ENCODE assay signal across 7 cellular contexts in genomic region chr22:37741312-37741795, GRCh38. TPM values are rescaled to one million over a fixed set of nuclear protein-coding genes. Genes with fewer than 3 reads are reported as not detected.
A peak's percentile ranks its signal among the peaks of the same experiment; 100 is the strongest.
DNase-seq lines count a peak whose midpoint lies in the region; ATAC-seq and TF ChIP-seq lines count a peak whose summit lies in the region.

No MANE protein-coding gene starts in this region.

- peak overlapping the region; percentile 60 for H3K27ac ChIP-seq in KMS-11
- H3K27ac ChIP-seq in SK-N-MC, result peak overlapping the region; percentile 71
- H3K27ac ChIP-seq in heart right ventricle, result peak overlapping the region in 8 of 10 donors; percentile 21 to 85 (median 58)
- peak overlapping the region in 4 of 5 donors; percentile 78 to 95 (median 92) for H3K27ac ChIP-seq in stomach

- H3K36me3 ChIP-seq in KMS-11 (ENCODE audit: insufficient read depth) (no peaks in the 10 kb centered on the region), SK-N-MC (ENCODE audit: insufficient read depth, low read length) (no peaks in the 10 kb centered on the region), heart right ventricle (no peaks in the 10 kb centered on the region), stomach (no peaks in the 10 kb centered on the region)

- TF ChIP-seq EP300 in stomach (IDR thresholded peaks at IDR 0.05), result peak; percentile 69

- ATAC-seq in heart right ventricle (peak; percentile 43 to 68 (median 58)), GM19023 (IDR thresholded peaks at IDR 0.05; ENCODE audit: unreplicated experiment) (no peak), GM18502 (IDR thresholded peaks at IDR 0.05; ENCODE audit: poor library complexity, unreplicated experiment) (no peak)

- intact Hi-C loops in heart right ventricle (cut with DNase I) (no loop called here), stomach (cut with DNase I; ENCODE audit: low total_unique reads) (no loop called here)

- no peaks in the 10 kb centered on the region for H4K20me1 ChIP-seq in KMS-11 (ENCODE audit: insufficient read depth)

- peaks cover 19% of the 10 kb centered on the region for H3K4me1 Mint-ChIP-seq in activated naive CD4-positive, alpha-beta T cell treated with anti-CD3 and anti-CD28 coated beads, Interleukin-2, amount 10 ng/mL, durations not matched to agents 7 days and 5 days

- H3K36me3 Mint-ChIP-seq in activated naive CD4-positive, alpha-beta T cell treated with anti-CD3 and anti-CD28 coated beads, Interleukin-2, amount 10 ng/mL, durations not matched to agents 7 days and 5 days, result peaks cover 15% of the 10 kb centered on the region

- H3K27ac Mint-ChIP-seq in activated naive CD4-positive, alpha-beta T cell treated with anti-CD3 and anti-CD28 coated beads, Interleukin-2, amount 10 ng/mL, durations not matched to agents 7 days and 5 days, result no peak overlapping the region

- H3K9ac ChIP-seq in KMS-11, result peak overlapping the region; percentile 57
- no peak overlapping the region for H3K9ac ChIP-seq in SK-N-MC (ENCODE audit: insufficient read length)

- H3K4me1 ChIP-seq in KMS-11 (ENCODE audit: low read depth, poor library complexity, severe bottlenecking) (peaks cover 41% of the 10 kb centered on the region), heart right ventricle (peaks cover 6 to 62% (median 47%) of the 10 kb centered on the region in 9 donors), stomach (peaks cover 47 to 67% (median 55%) of the 10 kb centered on the region in 4 donors)

- peak overlapping the region; percentile 44; the same call in 1 of the 2 replicates for H2AFZ ChIP-seq in KMS-11 (ENCODE audit: low read depth)

- peak overlapping the region; percentile 62 for H3K4me2 ChIP-seq in KMS-11

- H3K9me3 ChIP-seq in SK-N-MC (ENCODE audit: low read depth, low read length), result no peaks in the 10 kb centered on the region
- no peaks in the 10 kb centered on the region for H3K9me3 ChIP-seq in heart right ventricle
- H3K9me3 ChIP-seq in stomach, result no peaks in the 10 kb centered on the region

- DNase-seq in SK-N-MC (ENCODE audit: low read depth, low spot score) (peak; percentile 66), heart right ventricle (peak; percentile 76 to 86), stomach (peak; percentile 76)
- DNase-seq in activated naive CD4-positive, alpha-beta T cell treated with anti-CD3 and anti-CD28 coated beads, Interleukin-2, amount 10 ng/mL, durations not matched to agents 7 days and 5 days, result no peak

- no peaks in the 10 kb centered on the region for H3K9me3 Mint-ChIP-seq in activated naive CD4-positive, alpha-beta T cell treated with anti-CD3 and anti-CD28 coated beads, Interleukin-2, amount 10 ng/mL, durations not matched to agents 7 days and 5 days

- no peak overlapping the region for H3K4me3 ChIP-seq in KMS-11 (IDR thresholded peaks at IDR 0.05; ENCODE audit: insufficient read depth, low read depth, low read length)
- H3K4me3 ChIP-seq in SK-N-MC, result peak overlapping the region; percentile 11
- H3K4me3 ChIP-seq in heart right ventricle, result peak overlapping the region in 2 of 10 donors; percentile 7
- no peak overlapping the region for H3K4me3 ChIP-seq in stomach

- 28 to 31% methylated on average over 9 of the region's 9 CpGs for WGBS in heart right ventricle, 2 donors
- WGBS in stomach, 5 donors, result 51 to 56% (median 54%) methylated on average over 5 to 9 of the region's 9 CpGs

- H3K4me3 Mint-ChIP-seq in activated naive CD4-positive, alpha-beta T cell treated with anti-CD3 and anti-CD28 coated beads, Interleukin-2, amount 10 ng/mL, durations not matched to agents 7 days and 5 days, result no peak overlapping the region

- TF ChIP-seq POLR2A in stomach (IDR thresholded peaks at IDR 0.05), result no peak

- H3K27me3 ChIP-seq in KMS-11 (ENCODE audit: insufficient read depth, low read depth) (no peaks in the 10 kb centered on the region), heart right ventricle (no peaks in the 10 kb centered on the region), stomach (no peaks in the 10 kb centered on the region)

- CTCF ChIA-PET in activated naive CD4-positive, alpha-beta T cell treated with anti-CD3 and anti-CD28 coated beads, Interleukin-2, amount 10 ng/mL, durations not matched to agents 7 days and 5 days (lab: Charles Lee), result no interaction called here

- peaks cover 9% of the 10 kb centered on the region for H3K27me3 Mint-ChIP-seq in activated naive CD4-positive, alpha-beta T cell treated with anti-CD3 and anti-CD28 coated beads, Interleukin-2, amount 10 ng/mL, durations not matched to agents 7 days and 5 days

- TF ChIP-seq CTCF in KMS-11 (conservative IDR thresholded peaks at IDR 0.05; ENCODE audit: low read depth, low read length), result no peak
- no peak for TF ChIP-seq CTCF in heart right ventricle (IDR thresholded peaks at IDR 0.05)
- TF ChIP-seq CTCF in stomach (IDR thresholded peaks at IDR 0.05), result no peak

- no peaks in the 10 kb centered on the region for H3K79me2 ChIP-seq in KMS-11 (ENCODE audit: insufficient read depth, low read depth)

RNA-seq across cellular contexts. Expression of gene TRIOBP, which starts 44.5 kb away (rescaled TPM):
- total RNA-seq in heart right ventricle (100 to 1,000 TPM in 1 of 10 donors, 10 to 100 TPM in 9; 63.2 to 115 (median 82.4) TPM), stomach (100 to 1,000 TPM in 2 of 5 donors, 10 to 100 TPM in 3; 70.0 to 355 (median 90.6) TPM)
- polyA plus RNA-seq in heart right ventricle (10 to 100 TPM; 34.7 to 94.1 TPM), stomach (10 to 100 TPM; 30.6 to 87.8 (median 70.2) TPM)

RNA-seq across cellular contexts. Expression of gene NOL12, which starts 55.2 kb away (rescaled TPM):
- 10 to 100 TPM; 10.8 to 16.8 (median 12.7) TPM for total RNA-seq in heart right ventricle
- 10 to 100 TPM; 19.6 to 35.3 TPM for polyA plus RNA-seq in heart right ventricle
- total RNA-seq in stomach, result 10 to 100 TPM in 4 of 5 donors, 1 to 10 TPM in 1; 9.3 to 64.6 (median 41.5) TPM
- polyA plus RNA-seq in stomach, result 10 to 100 TPM; 26.6 to 35.4 (median 35.2) TPM

Comparison
In these comparisons a context has a peak if more than half of its experiments do, and no peak if none do; other contexts are left out.
1. ATAC-seq: peak in heart right ventricle (8 of 8); none in GM19023 (single experiment) and GM18502 (single experiment).
2. Peak in every context shown above with its lines, with median percentiles within 50 percentile points of each other: H3K27ac ChIP-seq.